9 cellular contexts compared by ENCODE assay signal in genomic region chr6:134519456-134519855, GRCh38.
DNase-seq lines count a peak whose midpoint lies in the region; ATAC-seq, FAIRE-seq and TF ChIP-seq lines count a peak whose summit lies in the region.
"Had no signal": no experiment of that assay in that cellular context is flagged by ENCODE, and none has a peak within 500 bp of the region (broad histone marks: within the 10 kb centered on the region; RNA-seq: fewer than 3 reads in every experiment).

No MANE protein-coding gene starts in this region.

- FAIRE-seq in HepG2 (lab: Jason Lieb, UNC) = no peak
- FAIRE-seq in endothelial cell of umbilical vein (lab: Jason Lieb, UNC) = peak; percentile 84

- BruUV-seq in HepG2 (replicated peaks; lab: Mats Ljungman, UMichigan) (no TSS peak), endothelial cell of umbilical vein (replicated peaks; lab: Mats Ljungman, UMichigan) (no TSS peak)

- peaks cover 4 to 43% (median 21%) of the 10 kb centered on the region in 4 donors for H3K4me1 ChIP-seq in liver (ENCODE audit: control insufficient read depth in 4 of 4, insufficient read depth in 4 of 4, low read length in 3 of 4)
- H3K4me1 ChIP-seq in HepG2 (ENCODE audit: insufficient read depth, low read length) = peaks cover 17% of the 10 kb centered on the region
- peaks cover 34% of the 10 kb centered on the region for H3K4me1 ChIP-seq in endothelial cell of umbilical vein (ENCODE audit: control insufficient read depth, extremely low read depth, insufficient read depth, low read length)
- H3K4me1 ChIP-seq in thymus (ENCODE audit: control insufficient read depth, insufficient read depth, low read length) = peaks cover 8% of the 10 kb centered on the region

- no peak for TF ChIP-seq POLR2A in HepG2 (IDR thresholded peaks at IDR 0.05; ENCODE audit: insufficient read depth in 1 of 2, low read depth in 2 of 2, low read length in 2 of 2)
- no peak for TF ChIP-seq POLR2A in endothelial cell of umbilical vein (IDR thresholded peaks at IDR 0.05; ENCODE audit: low read depth, low read length)

- no peaks in the 10 kb centered on the region for H3K9me3 ChIP-seq in liver (ENCODE audit: control insufficient read depth in 4 of 4, low read length in 3 of 4)
- no peaks in the 10 kb centered on the region for H3K9me3 ChIP-seq in HepG2 (ENCODE audit: low read length)
- no peaks in the 10 kb centered on the region for H3K9me3 ChIP-seq in endothelial cell of umbilical vein (replicated peaks; ENCODE audit: control insufficient read depth, insufficient read depth, low read length)
- H3K9me3 ChIP-seq in thymus (ENCODE audit: control insufficient read depth) = no peaks in the 10 kb centered on the region

- no peaks in the 10 kb centered on the region for H3K36me3 Mint-ChIP-seq in T-cell

- WGBS in liver = 63% methylated on average over 4 of the region's 4 CpGs
- WGBS in HepG2 (ENCODE audit: low lambda C conversion rate) = 81% methylated on average over 4 of the region's 4 CpGs
- WGBS in thymus = 2% methylated on average over 4 of the region's 4 CpGs

- peak overlapping the region; percentile 92 to 93 for H3K27ac Mint-ChIP-seq in T-cell

- no peak for TF ChIP-seq EP300 in HepG2 (IDR thresholded peaks at IDR 0.05; ENCODE audit: low read depth in 2 of 2, low read length in 2 of 2)
- no peak for TF ChIP-seq EP300 in HepG2 (CRISPR knock-in tag; IDR thresholded peaks at IDR 0.05; ENCODE audit: borderline replicate concordance)

- POLR2A ChIA-PET in HepG2 (lab: Yijun Ruan, JAX) = no interaction called here
- POLR2A ChIA-PET in T-cell (lab: Charles Lee) = no interaction called here
- POLR2A ChIA-PET in endothelial cell of umbilical vein (lab: Charles Lee) = no interaction called here

- H3K79me2 ChIP-seq in HepG2 (ENCODE audit: insufficient read depth, low read length) (no peaks in the 10 kb centered on the region), endothelial cell of umbilical vein (ENCODE audit: control insufficient read depth, insufficient read depth, low read length) (no peaks in the 10 kb centered on the region)

- H3K36me3 ChIP-seq in liver (ENCODE audit: control insufficient read depth in 4 of 4, insufficient read depth in 3 of 4, low read depth in 1 of 4, low read length in 3 of 4) (no peaks in the 10 kb centered on the region), HepG2 (replicated peaks in 1 of 2; ENCODE audit: control insufficient read depth in 1 of 2, insufficient read depth in 2 of 2, low read length in 2 of 2) (no peaks in the 10 kb centered on the region), endothelial cell of umbilical vein (ENCODE audit: control insufficient read depth in 2 of 2, extremely low read depth in 1 of 2, insufficient read depth in 2 of 2, low read length in 2 of 2) (no peaks in the 10 kb centered on the region), thymus (ENCODE audit: control insufficient read depth, insufficient read depth) (no peaks in the 10 kb centered on the region)

- DNase-seq in HepG2 (ENCODE audit: low spot score) (no peak), T-cell (peak; percentile 9 to 70 (median 47)), endothelial cell of umbilical vein (ENCODE audit: low read depth, low spot score) (peak; percentile 55), iPS-NIHi11 (ENCODE audit: low spot score) (no peak), glomerular visceral epithelial cell (ENCODE audit: extremely low spot score) (no peak)

- no peak overlapping the region for H3K9ac ChIP-seq in liver (ENCODE audit: low read depth in 1 of 2, low read length in 2 of 2)
- H3K9ac ChIP-seq in HepG2 (ENCODE audit: insufficient read depth, low read depth, low read length) = no peak overlapping the region
- H3K9ac ChIP-seq in endothelial cell of umbilical vein (replicated peaks; ENCODE audit: extremely low read depth, insufficient read depth, low read length) = peak overlapping the region; percentile 32

- no peaks in the 10 kb centered on the region for H3K9me3 Mint-ChIP-seq in T-cell

- no peaks in the 10 kb centered on the region for H3K27me3 Mint-ChIP-seq in T-cell

- CTCF ChIA-PET in HepG2 (lab: Yijun Ruan, JAX; ENCODE audit: low intra/inter-chr PET ratio, low total read pairs) = no interaction called here
- CTCF ChIA-PET in T-cell (lab: Charles Lee) = interaction anchor here in 1 of 2 donors (0.7 kb wide), 1 partner anchor 303 kb away, joined by 4 read pairs; no protein-coding TSS in a partner anchor
- CTCF ChIA-PET in endothelial cell of umbilical vein (lab: Charles Lee) = interaction anchor here (0.9 kb wide), 1 partner anchor 32 kb away, joined by 3 read pairs; no protein-coding TSS in a partner anchor

- dilution Hi-C loops in endothelial cell of umbilical vein (cut with MboI; ENCODE audit: extremely low pct_ligation_motif_present, low sequenced_read_pairs) = no loop called here

- in situ Hi-C loops in HepG2 (cut with HindIII; ENCODE audit: extremely low pct_ligation_motif_present, low pct_unique_long_range_greater_than_20kb) = no loop called here

- TF ChIP-seq RAD21 in liver (IDR thresholded peaks at IDR 0.05) (peak in 1 of 2 donors; percentile 36), HepG2 (CRISPR knock-in tag; IDR thresholded peaks at IDR 0.05) (no peak)

- no peak for ATAC-seq in HepG2
- ATAC-seq in T-cell (replicated peaks in 1 of 4) = peak; percentile 84 to 92 (median 88)
- ATAC-seq in GM19452 (IDR thresholded peaks at IDR 0.05; ENCODE audit: unreplicated experiment) = no peak

- no peaks in the 10 kb centered on the region for H3K9me1 ChIP-seq in endothelial cell of umbilical vein (replicated peaks; ENCODE audit: control insufficient read depth, extremely low read depth, insufficient read depth, low read length)

- H3K4me1 Mint-ChIP-seq in T-cell = peaks cover 42 to 63% (median 46%) of the 10 kb centered on the region in 3 donors

- peak overlapping the region in 2 of 3 donors; percentile 41 to 55 for H3K4me3 Mint-ChIP-seq in T-cell

- H3K4me2 ChIP-seq in HepG2 (ENCODE audit: low read depth, low read length) (no peak overlapping the region), endothelial cell of umbilical vein (ENCODE audit: insufficient read depth, low read length) (peak overlapping the region; percentile 37)

- H3K27ac ChIP-seq in liver (ENCODE audit: low read depth in 1 of 2, low read length in 2 of 2) (peak overlapping the region; percentile 77 to 89), HepG2 (ENCODE audit: extremely low read length, insufficient read depth, low read length) (no peak overlapping the region), endothelial cell of umbilical vein (ENCODE audit: insufficient read depth, low read depth, low read length) (peak overlapping the region; percentile 45), thymus (ENCODE audit: low read depth) (peak overlapping the region; percentile 5)
- H3K27ac ChIP-seq: C4-2B had no signal

- H3K4me3 ChIP-seq in liver (ENCODE audit: low read depth in 1 of 3, low read length in 3 of 3) = no peak overlapping the region
- no peak overlapping the region for H3K4me3 ChIP-seq in HepG2 (replicated peaks in 1 of 3; ENCODE audit: insufficient read depth in 1 of 3, low read depth in 2 of 3, low read length in 3 of 3)
- H3K4me3 ChIP-seq in endothelial cell of umbilical vein (replicated peaks in 1 of 3; ENCODE audit: insufficient read depth in 1 of 3, low read depth in 1 of 3, low read length in 3 of 3) = no peak overlapping the region
- H3K4me3 ChIP-seq in thymus (ENCODE audit: low read length) = no peak overlapping the region

- intact Hi-C loops in HepG2 (cut with micrococcal nuclease; ENCODE audit: unreplicated experiment) = no loop called here
- intact Hi-C loops in endothelial cell of umbilical vein (cut with micrococcal nuclease) = loop anchor here (1.0 to 2.0 kb wide), 2 partner anchors 95 to 341 kb away; no protein-coding TSS in a partner anchor

- H2AFZ ChIP-seq in HepG2 (ENCODE audit: low read length) (no peak overlapping the region), endothelial cell of umbilical vein (ENCODE audit: low read depth, low read length) (peak overlapping the region; percentile 13)

- H3K27me3 ChIP-seq in liver (ENCODE audit: control insufficient read depth in 4 of 4, insufficient read depth in 4 of 4, low read length in 3 of 4) = no peaks in the 10 kb centered on the region
- H3K27me3 ChIP-seq in HepG2 (ENCODE audit: control insufficient read depth in 1 of 2, insufficient read depth in 2 of 2, low read length in 2 of 2) = peaks cover 0 to 9% of the 10 kb centered on the region in 2 experiments; a peak in 1 of 5 replicates
- H3K27me3 ChIP-seq in endothelial cell of umbilical vein (ENCODE audit: control insufficient read depth in 2 of 2, insufficient read depth in 2 of 2, low read length in 2 of 2) = no peaks in the 10 kb centered on the region
- no peaks in the 10 kb centered on the region for H3K27me3 ChIP-seq in thymus (ENCODE audit: control insufficient read depth, insufficient read depth)

- H4K20me1 ChIP-seq in HepG2 (ENCODE audit: insufficient read depth, low read length) (no peaks in the 10 kb centered on the region), endothelial cell of umbilical vein (replicated peaks; ENCODE audit: control insufficient read depth, extremely low read depth, insufficient read depth, low read length) (no peaks in the 10 kb centered on the region)

- no peak for TF ChIP-seq CTCF in liver (IDR thresholded peaks at IDR 0.05; ENCODE audit: low read depth, low read length, missing input control)
- no peak for TF ChIP-seq CTCF in HepG2 (CRISPR knock-in tag; IDR thresholded peaks at IDR 0.05)
- no peak for TF ChIP-seq CTCF in endothelial cell of umbilical vein (IDR thresholded peaks at IDR 0.05; ENCODE audit: extremely low read depth in 1 of 2, insufficient read depth in 1 of 2, low read depth in 1 of 2, low read length in 2 of 2)

TF ChIP-seq in liver, 16 proteins besides CTCF, POLR2A, EP300 and RAD21:
- TF ChIP-seq SP1 (IDR thresholded peaks at IDR 0.05) (peak; percentile 24), HNF4G (IDR thresholded peaks at IDR 0.05) (no peak)

TF ChIP-seq in HepG2, 621 proteins besides CTCF, POLR2A, EP300 and RAD21 (continues in another document):
- TF ChIP-seq NR2F2 (IDR thresholded peaks at IDR 0.05; ENCODE audit: borderline replicate concordance, low read depth) = no peak
- no peak for TF ChIP-seq DR1 (CRISPR knock-in tag; IDR thresholded peaks at IDR 0.05)
- TF ChIP-seq ZNF557 (CRISPR knock-in tag; IDR thresholded peaks at IDR 0.05) = no peak
- TF ChIP-seq ELF1 (CRISPR knock-in tag; IDR thresholded peaks at IDR 0.05) = no peak

TF ChIP-seq in endothelial cell of umbilical vein, 7 proteins besides CTCF, POLR2A, EP300 and RAD21:
- TF ChIP-seq MYC (IDR thresholded peaks at IDR 0.05; ENCODE audit: low read depth, low read length) = no peak
- TF ChIP-seq GATA2 (IDR thresholded peaks at IDR 0.05; ENCODE audit: insufficient read depth, insufficient read length, low read depth, low read length) = peak; percentile 39
- TF ChIP-seq FOS (IDR thresholded peaks at IDR 0.05; ENCODE audit: borderline replicate concordance, insufficient read depth, low read length) = peak; percentile 32
- no peak for TF ChIP-seq JUN (IDR thresholded peaks at IDR 0.05; ENCODE audit: borderline replicate concordance, insufficient read depth, insufficient read length, low read depth)
- no peak for TF ChIP-seq EZH2 (IDR thresholded peaks at IDR 0.05; ENCODE audit: borderline replicate concordance, low read depth, low read length, severe bottlenecking)
- no peak for TF ChIP-seq MAX (IDR thresholded peaks at IDR 0.05; ENCODE audit: insufficient read depth, insufficient read length)

Comparison
In these comparisons a context has a peak if more than half of its experiments do, and no peak if none do; other contexts are left out.
1. ATAC-seq: peak in T-cell (4 of 4); none in HepG2 (single experiment) and GM19452 (single experiment).
2. DNase-seq: peak in T-cell (34 of 34) and endothelial cell of umbilical vein (single experiment); none in HepG2 (single experiment), iPS-NIHi11 (single experiment) and glomerular visceral epithelial cell (single experiment).